18 cellular contexts compared by ENCODE assay signal in genomic region chr11:38019072-38019775, GRCh38.
DNase-seq lines count a peak whose midpoint lies in the region; ATAC-seq, FAIRE-seq and TF ChIP-seq lines count a peak whose summit lies in the region.
"Had no signal": no experiment of that assay in that cellular context is flagged by ENCODE, and none has a peak within 500 bp of the region (broad histone marks: within the 10 kb centered on the region; RNA-seq: fewer than 3 reads in every experiment).

No MANE protein-coding gene starts in this region.

- no peak overlapping the region for H3K23ac ChIP-seq in H1 (ENCODE audit: insufficient read length)

- peaks cover 32% of the 10 kb centered on the region for H3K4me1 ChIP-seq in PC-9 (replicated peaks; ENCODE audit: insufficient read depth)
- H3K4me1 ChIP-seq in H1 (replicated peaks in 1 of 4; ENCODE audit: control insufficient read depth in 3 of 4, insufficient read depth in 4 of 4, low read length in 3 of 4): no peaks in the 10 kb centered on the region
- H3K4me1 ChIP-seq: SJSA1 had no signal

- peak overlapping the region; percentile 21; the same call in 1 of the 2 replicates for H4K8ac ChIP-seq in H1 (ENCODE audit: extremely low read depth, insufficient read depth, low read length)

- H3K27me3 Mint-ChIP-seq in osteocyte (ENCODE audit: unreplicated experiment): no peaks in the 10 kb centered on the region

- no peak overlapping the region for H3K14ac ChIP-seq in H1 (ENCODE audit: insufficient read length)

- H3K36me3 Mint-ChIP-seq in osteocyte (ENCODE audit: unreplicated experiment): peaks cover 14% of the 10 kb centered on the region

- H3K79me2 ChIP-seq in PC-9 (ENCODE audit: low read depth): no peaks in the 10 kb centered on the region
- no peaks in the 10 kb centered on the region for H3K79me2 ChIP-seq in H1 (ENCODE audit: control insufficient read depth in 1 of 2, insufficient read depth in 2 of 2, low read length in 2 of 2)

- H3K4me3 Mint-ChIP-seq in osteocyte (ENCODE audit: unreplicated experiment): no peak overlapping the region
- H3K4me3 Mint-ChIP-seq: HFFc6, mesothelial cell of epicardium had no signal

- no peak overlapping the region for H2BK120ac ChIP-seq in H1 (replicated peaks; ENCODE audit: low read depth, low read length)

- H3K18ac ChIP-seq in H1 (ENCODE audit: extremely low read depth, low read length): no peak overlapping the region

- no peak overlapping the region; the same call in 1 of the 2 replicates for H2AK5ac ChIP-seq in H1 (ENCODE audit: low read depth, low read length)

- H3K4ac ChIP-seq in H1 (replicated peaks; ENCODE audit: insufficient read length, low read depth, low read length): no peak overlapping the region

- H3K56ac ChIP-seq in H1 (replicated peaks; ENCODE audit: insufficient read length, low read depth, low read length): no peak overlapping the region

- H3K4me3 ChIP-seq in PC-9 (no peak overlapping the region; the same call in 1 of the 2 replicates), H1 (ENCODE audit: extremely low read depth in 1 of 4, insufficient read depth in 2 of 4, low read depth in 3 of 4, low read length in 4 of 4) (no peak overlapping the region)
- H3K4me3 ChIP-seq: adrenal gland, SJSA1, upper lobe of left lung had no signal

- H3K9me3 ChIP-seq in PC-9 (ENCODE audit: insufficient read depth, low read depth): peaks cover 16% of the 10 kb centered on the region; the same call in 1 of the 2 replicates
- H3K9me3 ChIP-seq in H1 (ENCODE audit: insufficient read depth in 2 of 2, low read depth in 1 of 2, low read length in 1 of 2): no peaks in the 10 kb centered on the region; a peak in 1 of 4 replicates
- H3K9me3 ChIP-seq: adrenal gland had no signal

- BruUV-seq in PC-9 (replicated peaks; lab: Mats Ljungman, UMichigan): no TSS peak

- no peak for FAIRE-seq in H1 (lab: Jason Lieb, UNC)

- H3K27me3 ChIP-seq in PC-9 (ENCODE audit: insufficient read depth, low read depth) (no peaks in the 10 kb centered on the region), H1 (replicated peaks in 1 of 4; ENCODE audit: control insufficient read depth in 3 of 4, extremely low read depth in 1 of 4, insufficient read depth in 3 of 4, low read length in 3 of 4) (no peaks in the 10 kb centered on the region; a peak in 1 of 7 replicates)
- H3K27me3 ChIP-seq: adrenal gland, SJSA1, upper lobe of left lung had no signal

- H3K4me1 Mint-ChIP-seq in osteocyte (ENCODE audit: unreplicated experiment): peaks cover 18% of the 10 kb centered on the region

- WGBS in H1 (ENCODE audit: extremely low coverage in 1 of 2, insufficient coverage in 1 of 2, insufficient read length in 1 of 2, insufficient replicate concordance in 2 of 2, low coverage in 1 of 2, low lambda C conversion rate in 2 of 2, missing lambda C conversion rate in 1 of 2), 2 experiments: 86% methylated on average over 5 of the region's 5 CpGs; no CpG with 5 or more reads in 1 of the 2 experiments

- ATAC-seq in GM21737 (IDR thresholded peaks at IDR 0.05; ENCODE audit: unreplicated experiment) (no peak), HG02623 (IDR thresholded peaks at IDR 0.05; ENCODE audit: unreplicated experiment) (no peak)

- POLR2A ChIA-PET in PC-9 (lab: Charles Lee; ENCODE audit: unreplicated experiment) (interaction anchor here (0.6 to 0.7 kb wide), 2 partner anchors 90 to 1313 kb away, joined by 3 to 6 read pairs; no protein-coding TSS in a partner anchor), H1 (lab: Charles Lee; ENCODE audit: partially characterized antibody) (no interaction called here)

- H2BK5ac ChIP-seq in H1 (ENCODE audit: low read depth, low read length): no peak overlapping the region

- no peak for TF ChIP-seq EP300 in H1 (IDR thresholded peaks at IDR 0.05; ENCODE audit: borderline replicate concordance in 1 of 2, low read depth in 2 of 2, low read length in 2 of 2)

- peak; percentile 50 for TF ChIP-seq CTCF in PC-9 (conservative IDR thresholded peaks at IDR 0.05)
- peak; percentile 42 to 60 (median 59) for TF ChIP-seq CTCF in H1 (IDR thresholded peaks at IDR 0.05; ENCODE audit: control extremely low read depth in 1 of 3, insufficient read depth in 1 of 3, low read depth in 1 of 3, low read length in 3 of 3)
- peak; percentile 7 for TF ChIP-seq CTCF in osteocyte (IDR thresholded peaks at IDR 0.05)

- peaks cover 8% of the 10 kb centered on the region; the same call in 1 of the 2 replicates for H3F3A ChIP-seq in PC-9 (ENCODE audit: insufficient read depth, low read depth)

- no peak overlapping the region for H3K27ac Mint-ChIP-seq in osteocyte (ENCODE audit: unreplicated experiment)
- H3K27ac Mint-ChIP-seq: HFFc6, mesothelial cell of epicardium had no signal

- DNase-seq in DMS 273 (lab: John Stamatoyannopoulos, UW; ENCODE audit: unreplicated experiment) (peak; percentile 1), DMS 273 treated with DMSO at 0.1 percent for 48 hours (lab: John Stamatoyannopoulos, UW) (no peak), PC-9 (peak; percentile 96 to 97), H1 (ENCODE audit: low read depth in 1 of 2, low spot score in 2 of 2) (peak in 1 of 2 experiments; percentile 56), osteocyte (ENCODE audit: extremely low spot score, unreplicated experiment) (no peak)
- no peak for DNase-seq in activated CD4-positive, alpha-beta T cell treated with anti-CD3 and anti-CD28 coated beads, Interleukin-2, amount 50 U/mL, for 48 hours
- DNase-seq: 8988T; adrenal gland; HFFc6; hippocampal formation; NCI-H2227 treated with DMSO at 0.1 percent for 48 hours; stimulated activated CD8-positive, alpha-beta memory T cell treated with anti-CD3 and anti-CD28 coated beads, Interleukin-4, amount 100 ng/mL, for 48 hours; upper lobe of left lung had no signal

- peaks cover 24% of the 10 kb centered on the region for H3K9me3 Mint-ChIP-seq in osteocyte (ENCODE audit: unreplicated experiment)

- no peak overlapping the region for H4K91ac ChIP-seq in H1 (replicated peaks; ENCODE audit: insufficient read length, low read length)

- peak overlapping the region; percentile 80 for H3K27ac ChIP-seq in PC-9
- no peak overlapping the region for H3K27ac ChIP-seq in H1 (ENCODE audit: low read depth, low read length)
- H3K27ac ChIP-seq: adrenal gland, SJSA1, upper lobe of left lung, VCaP had no signal

- H3K36me3 ChIP-seq in PC-9 (ENCODE audit: low read depth) (no peaks in the 10 kb centered on the region), H1 (ENCODE audit: control insufficient read depth in 2 of 4, insufficient read depth in 4 of 4, low read length in 3 of 4) (no peaks in the 10 kb centered on the region)
- H3K36me3 ChIP-seq: adrenal gland, SJSA1, upper lobe of left lung had no signal

- no peaks in the 10 kb centered on the region for H3K79me1 ChIP-seq in H1 (ENCODE audit: low read depth, low read length)

- CTCF ChIA-PET in PC-9 (lab: Charles Lee): no interaction called here
- CTCF ChIA-PET in H1 (lab: Charles Lee; ENCODE audit: partially characterized antibody): interaction anchor here (0.6 to 1.7 kb wide), 3 partner anchors 10 to 772 kb away, joined by 3 to 5 read pairs (median 4); no protein-coding TSS in a partner anchor

- H4K5ac ChIP-seq in H1 (ENCODE audit: insufficient read length, low read depth, low read length): no peak overlapping the region

- TF ChIP-seq POLR2A in H1 (IDR thresholded peaks at IDR 0.05; ENCODE audit: control extremely low read depth in 1 of 2, low read depth in 2 of 2, low read length in 2 of 2): no peak

- intact Hi-C loops in PC-9 (cut with micrococcal nuclease; ENCODE audit: unreplicated experiment): loop anchor here (1.0 to 10.0 kb wide), 4 partner anchors 31 to 514 kb away; no protein-coding TSS in a partner anchor

- peak overlapping the region; percentile 20; the same call in 1 of the 2 replicates for H2AFZ ChIP-seq in PC-9
- H2AFZ ChIP-seq in H1 (ENCODE audit: low read length): peak overlapping the region; percentile 76; the same call in 1 of the 2 replicates

- no peak overlapping the region for H3K9ac ChIP-seq in H1 (replicated peaks in 1 of 4; ENCODE audit: extremely low read depth in 1 of 4, low read depth in 3 of 4, low read length in 3 of 4)

- peak; percentile 58 to 66 for TF ChIP-seq RAD21 in H1 (IDR thresholded peaks at IDR 0.05 in 1 of 2, conservative IDR thresholded peaks at IDR 0.05 in 1 of 2; ENCODE audit: low read depth in 2 of 2, low read length in 2 of 2)

- H3K9me2 ChIP-seq in PC-9 (ENCODE audit: insufficient read depth): no peaks in the 10 kb centered on the region; the same call in 1 of the 2 replicates

- H2BK20ac ChIP-seq in H1 (ENCODE audit: low read length): peak overlapping the region; percentile 44; the same call in 1 of the 2 replicates

- no peaks in the 10 kb centered on the region for H3K23me2 ChIP-seq in H1 (ENCODE audit: low read depth, low read length)

- no peak overlapping the region for H2BK15ac ChIP-seq in H1 (ENCODE audit: low read length)

- H2BK12ac ChIP-seq in H1 (ENCODE audit: low read depth, low read length): 0 out of 2 replicates have a peak overlapping the region, but pooled peaks have one; percentile 5

- no peaks in the 10 kb centered on the region for H4K20me1 ChIP-seq in PC-9 (ENCODE audit: insufficient read depth)
- no peaks in the 10 kb centered on the region for H4K20me1 ChIP-seq in H1 (replicated peaks in 1 of 2; ENCODE audit: control insufficient read depth in 1 of 2, insufficient read depth in 2 of 2, low read length in 2 of 2)

- peak overlapping the region; percentile 57 for H3K4me2 ChIP-seq in PC-9
- no peak overlapping the region for H3K4me2 ChIP-seq in H1 (ENCODE audit: insufficient read depth in 1 of 2, low read depth in 2 of 2, low read length in 2 of 2)

TF ChIP-seq in H1, 55 proteins besides CTCF, POLR2A, EP300 and RAD21:
- TF ChIP-seq, protein P1, sequence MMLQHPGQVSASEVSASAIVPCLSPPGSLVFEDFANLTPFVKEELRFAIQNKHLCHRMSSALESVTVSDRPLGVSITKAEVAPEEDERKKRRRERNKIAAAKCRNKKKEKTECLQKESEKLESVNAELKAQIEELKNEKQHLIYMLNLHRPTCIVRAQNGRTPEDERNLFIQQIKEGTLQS (IDR thresholded peaks at IDR 0.05; ENCODE audit: insufficient read depth, low read depth, low read length): no peak
- TF ChIP-seq CTBP2 (IDR thresholded peaks at IDR 0.05; ENCODE audit: borderline replicate concordance, insufficient read depth, insufficient read length, low read length) (no peak), TBP (IDR thresholded peaks at IDR 0.05; ENCODE audit: low read depth, low read length) (no peak), RNF2 (IDR thresholded peaks at IDR 0.05; ENCODE audit: borderline replicate concordance, low read depth, low read length, missing control alignments, poor library complexity, severe bottlenecking) (no peak), TEAD4 (IDR thresholded peaks at IDR 0.05; ENCODE audit: low read depth, low read length) (no peak), ZNF274 (IDR thresholded peaks at IDR 0.05; ENCODE audit: borderline replicate concordance, extremely low read depth, low read length) (no peak), GABPA (IDR thresholded peaks at IDR 0.05; ENCODE audit: borderline replicate concordance, insufficient read depth, low read length) (no peak), BCL11A (IDR thresholded peaks at IDR 0.05; ENCODE audit: low read depth in 2 of 2, low read length in 2 of 2) (no peak), RFX5 (IDR thresholded peaks at IDR 0.05; ENCODE audit: borderline replicate concordance, low read depth, low read length) (no peak)

Comparison
In these comparisons a context has a peak if more than half of its experiments do, and no peak if none do; other contexts are left out.
1. DNase-seq: peak in DMS 273 (single experiment) and PC-9 (2 of 2); none in DMS 273 treated with DMSO at 0.1 percent for 48 hours (single experiment), osteocyte (single experiment) and activated CD4-positive, alpha-beta T cell treated with anti-CD3 and anti-CD28 coated beads, Interleukin-2, amount 50 U/mL, for 48 hours (0 of 2).
2. CTCF ChIP-seq: peak in every context shown above with its lines; median percentile 59 in H1; 50 in PC-9; 7 in osteocyte.